ENCODE assay signal across 8 cellular contexts in the genomic region with DNA sequence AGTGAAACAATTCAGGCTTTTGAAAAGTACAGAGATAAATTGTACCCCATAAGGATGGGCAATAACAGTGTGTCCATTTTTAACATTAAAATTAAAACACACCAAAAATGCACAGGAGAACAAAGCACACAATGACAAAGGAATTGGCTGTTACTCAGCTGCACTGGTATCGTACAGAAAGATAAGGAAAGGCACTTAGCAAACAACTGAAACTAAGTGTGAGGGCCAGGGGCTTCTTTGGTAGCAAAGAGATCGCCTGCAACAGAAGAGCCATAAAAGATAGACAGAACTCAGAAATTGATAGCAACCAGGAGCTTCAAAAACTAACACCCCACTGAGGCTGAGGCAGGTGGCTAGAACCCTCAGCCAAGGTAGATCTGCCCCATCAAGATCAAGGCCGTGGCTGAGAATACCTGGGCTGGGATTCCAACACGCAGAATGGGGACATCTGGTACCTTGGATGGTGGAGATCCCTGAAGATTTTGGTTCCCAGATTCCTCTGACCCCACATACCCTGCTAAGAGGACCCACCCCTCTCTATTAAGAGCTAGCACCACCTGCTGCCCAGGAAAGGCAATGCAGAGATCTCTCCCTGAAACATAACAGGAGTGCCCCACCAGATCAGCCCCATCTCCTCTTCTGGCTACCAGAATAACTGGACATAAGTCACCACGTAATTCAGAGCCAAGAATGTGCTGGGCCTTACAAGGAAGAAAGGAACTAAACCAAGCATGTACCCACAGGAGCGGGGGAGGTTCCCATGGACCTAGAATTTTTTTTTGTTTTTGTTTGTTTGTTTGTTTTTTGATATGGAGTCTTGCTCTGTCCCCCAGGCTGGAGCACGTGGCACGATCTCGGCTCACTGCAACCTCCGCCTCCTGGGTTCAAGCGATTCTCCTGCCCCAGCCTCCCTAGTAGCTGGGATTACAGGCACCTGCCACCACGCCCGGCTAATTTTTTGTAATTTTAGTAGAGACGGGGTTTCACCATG. TPM values are rescaled to one million over a fixed set of nuclear protein-coding genes. Genes with fewer than 3 reads are reported as not detected.
DNase-seq lines count a peak whose midpoint lies in the region; ATAC-seq and TF ChIP-seq lines count a peak whose summit lies in the region.

No MANE protein-coding gene starts in this region.

- no peaks in the 10 kb centered on the region for H3K27me3 Mint-ChIP-seq in activated naive CD8-positive, alpha-beta T cell treated with anti-CD3 and anti-CD28 coated beads, Interleukin-2, amount 50 U/mL, for 24 hours
- H3K27me3 Mint-ChIP-seq in stimulated activated naive CD8-positive, alpha-beta T cell treated with anti-CD3 and anti-CD28 coated beads, Interleukin-15, amount 100 ng/mL, for 72 hours, result no peaks in the 10 kb centered on the region

- TF ChIP-seq CTCF in RWPE1 (conservative IDR thresholded peaks at IDR 0.05; ENCODE audit: low read depth) (peak; percentile 45), kidney epithelial cell (IDR thresholded peaks at IDR 0.05; ENCODE audit: insufficient read depth, low read length, poor library complexity, severe bottlenecking) (peak; percentile 77)

- no peaks in the 10 kb centered on the region for H3K36me3 ChIP-seq in kidney epithelial cell (ENCODE audit: control insufficient read depth, insufficient read depth, low read length)

- DNase-seq in COLO829 (ENCODE audit: low spot score) (peak; percentile 65), HK-2 (ENCODE audit: unreplicated experiment) (peak; percentile 37), RWPE1 (ENCODE audit: low spot score) (peak; percentile 24), kidney epithelial cell (ENCODE audit: low read depth) (no peak)
- peak; percentile 61 for DNase-seq in activated naive CD8-positive, alpha-beta T cell treated with anti-CD3 and anti-CD28 coated beads, Interleukin-2, amount 50 U/mL, for 24 hours
- peak in 1 of 2 donors; percentile 50 for DNase-seq in stimulated activated naive CD8-positive, alpha-beta T cell treated with anti-CD3 and anti-CD28 coated beads, Interleukin-15, amount 100 ng/mL, for 72 hours

- ATAC-seq in activated naive CD8-positive, alpha-beta T cell treated with anti-CD3 and anti-CD28 coated beads, Interleukin-2, amount 50 U/mL, for 24 hours, result no peak
- ATAC-seq in stimulated activated naive CD8-positive, alpha-beta T cell treated with anti-CD3 and anti-CD28 coated beads, Interleukin-15, amount 100 ng/mL, for 72 hours, result peak; percentile 53
- ATAC-seq in GM19351 (IDR thresholded peaks at IDR 0.05; ENCODE audit: unreplicated experiment) (no peak), GM18870 (IDR thresholded peaks at IDR 0.05; ENCODE audit: unreplicated experiment) (no peak)

- no peak overlapping the region for H3K4me3 Mint-ChIP-seq in activated naive CD8-positive, alpha-beta T cell treated with anti-CD3 and anti-CD28 coated beads, Interleukin-2, amount 50 U/mL, for 24 hours
- H3K4me3 Mint-ChIP-seq in stimulated activated naive CD8-positive, alpha-beta T cell treated with anti-CD3 and anti-CD28 coated beads, Interleukin-15, amount 100 ng/mL, for 72 hours, result no peak overlapping the region

- no peak overlapping the region for H3K4me3 ChIP-seq in kidney epithelial cell (ENCODE audit: low read depth, low read length)

- POLR2A ChIA-PET in RWPE1 (lab: Yijun Ruan, JAX; ENCODE audit: low non-redundant PET), result no interaction called here

- H3K36me3 Mint-ChIP-seq in activated naive CD8-positive, alpha-beta T cell treated with anti-CD3 and anti-CD28 coated beads, Interleukin-2, amount 50 U/mL, for 24 hours (ENCODE audit: low read depth), result no peaks in the 10 kb centered on the region

- H3K27ac Mint-ChIP-seq in activated naive CD8-positive, alpha-beta T cell treated with anti-CD3 and anti-CD28 coated beads, Interleukin-2, amount 50 U/mL, for 24 hours, result no peak overlapping the region
- H3K27ac Mint-ChIP-seq in stimulated activated naive CD8-positive, alpha-beta T cell treated with anti-CD3 and anti-CD28 coated beads, Interleukin-15, amount 100 ng/mL, for 72 hours, result no peak overlapping the region

- CTCF ChIA-PET in RWPE1 (lab: Yijun Ruan, JAX), result interaction anchor here (0.5 to 1.1 kb wide), 5 partner anchors 21 to 434 kb away, joined by 3 to 4 read pairs (median 3); no protein-coding TSS in a partner anchor

- no peaks in the 10 kb centered on the region for H3K9me3 Mint-ChIP-seq in activated naive CD8-positive, alpha-beta T cell treated with anti-CD3 and anti-CD28 coated beads, Interleukin-2, amount 50 U/mL, for 24 hours
- no peaks in the 10 kb centered on the region for H3K9me3 Mint-ChIP-seq in stimulated activated naive CD8-positive, alpha-beta T cell treated with anti-CD3 and anti-CD28 coated beads, Interleukin-15, amount 100 ng/mL, for 72 hours

- peaks cover 48% of the 10 kb centered on the region for H3K4me1 Mint-ChIP-seq in activated naive CD8-positive, alpha-beta T cell treated with anti-CD3 and anti-CD28 coated beads, Interleukin-2, amount 50 U/mL, for 24 hours
- peaks cover 33% of the 10 kb centered on the region for H3K4me1 Mint-ChIP-seq in stimulated activated naive CD8-positive, alpha-beta T cell treated with anti-CD3 and anti-CD28 coated beads, Interleukin-15, amount 100 ng/mL, for 72 hours

- no peaks in the 10 kb centered on the region for H3K27me3 ChIP-seq in kidney epithelial cell (ENCODE audit: control insufficient read depth, insufficient read depth, low read length)

- no peak overlapping the region for H3K27ac ChIP-seq in RWPE1

RNA-seq across cellular contexts. Expression of a gene that starts 16.2 kb away (rescaled TPM):
- 82.0 and 113 TPM in 2 replicates for total RNA-seq in kidney epithelial cell
